Comparison of ENCODE assay signal across 1 cellular context in the genomic region with DNA sequence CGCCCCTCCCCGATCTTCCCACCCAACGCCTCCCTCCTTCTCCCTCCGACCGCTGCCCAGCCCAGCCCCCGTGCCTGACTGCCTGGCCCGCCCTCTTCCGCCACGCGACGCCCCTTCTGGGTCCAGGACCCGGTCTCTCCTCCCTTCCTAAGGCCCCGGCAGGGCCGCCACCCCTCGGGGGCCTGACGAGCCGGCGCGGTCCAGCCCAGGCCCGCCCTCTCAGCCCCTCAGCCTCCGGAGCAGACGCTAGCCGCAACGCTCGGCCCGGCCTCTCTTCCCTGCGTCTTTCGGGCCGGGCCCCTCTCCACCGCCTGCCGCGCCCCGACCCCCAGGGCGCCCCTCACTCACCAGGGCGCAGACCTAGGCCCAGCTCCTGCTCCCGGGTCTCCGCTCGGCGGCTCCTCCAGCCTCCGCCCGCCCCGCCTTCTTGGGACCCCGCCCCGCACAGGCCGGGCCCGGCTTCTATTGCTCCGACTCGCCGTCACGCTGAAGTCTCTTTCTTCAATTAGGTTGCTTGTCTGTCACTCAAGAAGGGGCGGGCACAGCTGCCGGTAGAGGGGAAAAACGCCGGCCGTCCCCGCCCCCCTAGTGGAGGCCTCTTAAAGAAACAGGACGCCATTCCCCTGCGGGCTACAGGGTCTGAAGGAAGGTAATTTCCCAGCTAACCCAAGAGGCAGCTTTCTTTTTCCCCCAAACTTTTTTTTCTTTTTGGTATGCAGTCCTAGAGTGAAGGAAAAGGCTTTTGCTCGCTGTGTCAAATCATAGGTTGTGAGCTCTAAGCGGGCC.
TF ChIP-seq lines count a peak whose summit lies in the region.

A gene with protein sequence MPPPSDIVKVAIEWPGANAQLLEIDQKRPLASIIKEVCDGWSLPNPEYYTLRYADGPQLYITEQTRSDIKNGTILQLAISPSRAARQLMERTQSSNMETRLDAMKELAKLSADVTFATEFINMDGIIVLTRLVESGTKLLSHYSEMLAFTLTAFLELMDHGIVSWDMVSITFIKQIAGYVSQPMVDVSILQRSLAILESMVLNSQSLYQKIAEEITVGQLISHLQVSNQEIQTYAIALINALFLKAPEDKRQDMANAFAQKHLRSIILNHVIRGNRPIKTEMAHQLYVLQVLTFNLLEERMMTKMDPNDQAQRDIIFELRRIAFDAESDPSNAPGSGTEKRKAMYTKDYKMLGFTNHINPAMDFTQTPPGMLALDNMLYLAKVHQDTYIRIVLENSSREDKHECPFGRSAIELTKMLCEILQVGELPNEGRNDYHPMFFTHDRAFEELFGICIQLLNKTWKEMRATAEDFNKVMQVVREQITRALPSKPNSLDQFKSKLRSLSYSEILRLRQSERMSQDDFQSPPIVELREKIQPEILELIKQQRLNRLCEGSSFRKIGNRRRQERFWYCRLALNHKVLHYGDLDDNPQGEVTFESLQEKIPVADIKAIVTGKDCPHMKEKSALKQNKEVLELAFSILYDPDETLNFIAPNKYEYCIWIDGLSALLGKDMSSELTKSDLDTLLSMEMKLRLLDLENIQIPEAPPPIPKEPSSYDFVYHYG (minus strand): TSS at position 416 of the 786 bp plus-strand sequence. CDS start 12,133 bp downstream, outside the sequence.

TF ChIP-seq in HEK293, 187 proteins besides CTCF, POLR2A, EP300 and RAD21 (continued from another document):
- TF ChIP-seq, protein P1, sequence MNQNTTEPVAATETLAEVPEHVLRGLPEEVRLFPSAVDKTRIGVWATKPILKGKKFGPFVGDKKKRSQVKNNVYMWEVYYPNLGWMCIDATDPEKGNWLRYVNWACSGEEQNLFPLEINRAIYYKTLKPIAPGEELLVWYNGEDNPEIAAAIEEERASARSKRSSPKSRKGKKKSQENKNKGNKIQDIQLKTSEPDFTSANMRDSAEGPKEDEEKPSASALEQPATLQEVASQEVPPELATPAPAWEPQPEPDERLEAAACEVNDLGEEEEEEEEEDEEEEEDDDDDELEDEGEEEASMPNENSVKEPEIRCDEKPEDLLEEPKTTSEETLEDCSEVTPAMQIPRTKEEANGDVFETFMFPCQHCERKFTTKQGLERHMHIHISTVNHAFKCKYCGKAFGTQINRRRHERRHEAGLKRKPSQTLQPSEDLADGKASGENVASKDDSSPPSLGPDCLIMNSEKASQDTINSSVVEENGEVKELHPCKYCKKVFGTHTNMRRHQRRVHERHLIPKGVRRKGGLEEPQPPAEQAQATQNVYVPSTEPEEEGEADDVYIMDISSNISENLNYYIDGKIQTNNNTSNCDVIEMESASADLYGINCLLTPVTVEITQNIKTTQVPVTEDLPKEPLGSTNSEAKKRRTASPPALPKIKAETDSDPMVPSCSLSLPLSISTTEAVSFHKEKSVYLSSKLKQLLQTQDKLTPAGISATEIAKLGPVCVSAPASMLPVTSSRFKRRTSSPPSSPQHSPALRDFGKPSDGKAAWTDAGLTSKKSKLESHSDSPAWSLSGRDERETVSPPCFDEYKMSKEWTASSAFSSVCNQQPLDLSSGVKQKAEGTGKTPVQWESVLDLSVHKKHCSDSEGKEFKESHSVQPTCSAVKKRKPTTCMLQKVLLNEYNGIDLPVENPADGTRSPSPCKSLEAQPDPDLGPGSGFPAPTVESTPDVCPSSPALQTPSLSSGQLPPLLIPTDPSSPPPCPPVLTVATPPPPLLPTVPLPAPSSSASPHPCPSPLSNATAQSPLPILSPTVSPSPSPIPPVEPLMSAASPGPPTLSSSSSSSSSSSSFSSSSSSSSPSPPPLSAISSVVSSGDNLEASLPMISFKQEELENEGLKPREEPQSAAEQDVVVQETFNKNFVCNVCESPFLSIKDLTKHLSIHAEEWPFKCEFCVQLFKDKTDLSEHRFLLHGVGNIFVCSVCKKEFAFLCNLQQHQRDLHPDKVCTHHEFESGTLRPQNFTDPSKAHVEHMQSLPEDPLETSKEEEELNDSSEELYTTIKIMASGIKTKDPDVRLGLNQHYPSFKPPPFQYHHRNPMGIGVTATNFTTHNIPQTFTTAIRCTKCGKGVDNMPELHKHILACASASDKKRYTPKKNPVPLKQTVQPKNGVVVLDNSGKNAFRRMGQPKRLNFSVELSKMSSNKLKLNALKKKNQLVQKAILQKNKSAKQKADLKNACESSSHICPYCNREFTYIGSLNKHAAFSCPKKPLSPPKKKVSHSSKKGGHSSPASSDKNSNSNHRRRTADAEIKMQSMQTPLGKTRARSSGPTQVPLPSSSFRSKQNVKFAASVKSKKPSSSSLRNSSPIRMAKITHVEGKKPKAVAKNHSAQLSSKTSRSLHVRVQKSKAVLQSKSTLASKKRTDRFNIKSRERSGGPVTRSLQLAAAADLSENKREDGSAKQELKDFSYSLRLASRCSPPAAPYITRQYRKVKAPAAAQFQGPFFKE (tag by site-specific recombination; IDR thresholded peaks at IDR 0.05; ENCODE audit: borderline replicate concordance) = no peak
- TF ChIP-seq ZNF600 (tag by site-specific recombination; IDR thresholded peaks at IDR 0.05) (peak; percentile 77), ZNF514 (tag by site-specific recombination; IDR thresholded peaks at IDR 0.05) (no peak), ZNF521 (tag by site-specific recombination; IDR thresholded peaks at IDR 0.05) (no peak), KLF10 (tag by site-specific recombination; IDR thresholded peaks at IDR 0.05) (0 out of 2 replicates have a peak, but pooled peaks have one; percentile 58), ZNF624 (tag by site-specific recombination; IDR thresholded peaks at IDR 0.05) (no peak), ZNF529 (tag by site-specific recombination; IDR thresholded peaks at IDR 0.05; ENCODE audit: insufficient replicate concordance) (no peak), ZFHX2 (tag by site-specific recombination; conservative IDR thresholded peaks at IDR 0.05) (peak; percentile 83), SP3 (tag by site-specific recombination; IDR thresholded peaks at IDR 0.05) (peak; percentile 96), ZNF341 (tag by site-specific recombination; IDR thresholded peaks at IDR 0.05; ENCODE audit: low read depth) (peak; percentile 84)
- TF ChIP-seq, protein P2, sequence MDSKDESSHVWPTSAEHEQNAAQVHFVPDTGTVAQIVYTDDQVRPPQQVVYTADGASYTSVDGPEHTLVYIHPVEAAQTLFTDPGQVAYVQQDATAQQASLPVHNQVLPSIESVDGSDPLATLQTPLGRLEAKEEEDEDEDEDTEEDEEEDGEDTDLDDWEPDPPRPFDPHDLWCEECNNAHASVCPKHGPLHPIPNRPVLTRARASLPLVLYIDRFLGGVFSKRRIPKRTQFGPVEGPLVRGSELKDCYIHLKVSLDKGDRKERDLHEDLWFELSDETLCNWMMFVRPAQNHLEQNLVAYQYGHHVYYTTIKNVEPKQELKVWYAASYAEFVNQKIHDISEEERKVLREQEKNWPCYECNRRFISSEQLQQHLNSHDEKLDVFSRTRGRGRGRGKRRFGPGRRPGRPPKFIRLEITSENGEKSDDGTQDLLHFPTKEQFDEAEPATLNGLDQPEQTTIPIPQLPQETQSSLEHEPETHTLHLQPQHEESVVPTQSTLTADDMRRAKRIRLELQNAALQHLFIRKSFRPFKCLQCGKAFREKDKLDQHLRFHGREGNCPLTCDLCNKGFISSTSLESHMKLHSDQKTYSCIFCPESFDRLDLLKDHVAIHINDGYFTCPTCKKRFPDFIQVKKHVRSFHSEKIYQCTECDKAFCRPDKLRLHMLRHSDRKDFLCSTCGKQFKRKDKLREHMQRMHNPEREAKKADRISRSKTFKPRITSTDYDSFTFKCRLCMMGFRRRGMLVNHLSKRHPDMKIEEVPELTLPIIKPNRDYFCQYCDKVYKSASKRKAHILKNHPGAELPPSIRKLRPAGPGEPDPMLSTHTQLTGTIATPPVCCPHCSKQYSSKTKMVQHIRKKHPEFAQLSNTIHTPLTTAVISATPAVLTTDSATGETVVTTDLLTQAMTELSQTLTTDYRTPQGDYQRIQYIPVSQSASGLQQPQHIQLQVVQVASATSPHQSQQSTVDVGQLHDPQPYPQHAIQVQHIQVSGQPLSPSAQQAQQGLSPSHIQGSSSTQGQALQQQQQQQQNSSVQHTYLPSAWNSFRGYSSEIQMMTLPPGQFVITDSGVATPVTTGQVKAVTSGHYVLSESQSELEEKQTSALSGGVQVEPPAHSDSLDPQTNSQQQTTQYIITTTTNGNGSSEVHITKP (tag by site-specific recombination; IDR thresholded peaks at IDR 0.05) = peak; percentile 74
- TF ChIP-seq, protein P3, sequence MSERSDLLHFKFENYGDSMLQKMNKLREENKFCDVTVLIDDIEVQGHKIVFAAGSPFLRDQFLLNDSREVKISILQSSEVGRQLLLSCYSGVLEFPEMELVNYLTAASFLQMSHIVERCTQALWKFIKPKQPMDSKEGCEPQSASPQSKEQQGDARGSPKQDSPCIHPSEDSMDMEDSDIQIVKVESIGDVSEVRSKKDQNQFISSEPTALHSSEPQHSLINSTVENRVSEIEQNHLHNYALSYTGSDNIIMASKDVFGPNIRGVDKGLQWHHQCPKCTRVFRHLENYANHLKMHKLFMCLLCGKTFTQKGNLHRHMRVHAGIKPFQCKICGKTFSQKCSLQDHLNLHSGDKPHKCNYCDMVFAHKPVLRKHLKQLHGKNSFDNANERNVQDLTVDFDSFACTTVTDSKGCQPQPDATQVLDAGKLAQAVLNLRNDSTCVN (tag by site-specific recombination; optimal IDR thresholded peaks at IDR 0.05) = peak; percentile 76
- TF ChIP-seq, protein P4, sequence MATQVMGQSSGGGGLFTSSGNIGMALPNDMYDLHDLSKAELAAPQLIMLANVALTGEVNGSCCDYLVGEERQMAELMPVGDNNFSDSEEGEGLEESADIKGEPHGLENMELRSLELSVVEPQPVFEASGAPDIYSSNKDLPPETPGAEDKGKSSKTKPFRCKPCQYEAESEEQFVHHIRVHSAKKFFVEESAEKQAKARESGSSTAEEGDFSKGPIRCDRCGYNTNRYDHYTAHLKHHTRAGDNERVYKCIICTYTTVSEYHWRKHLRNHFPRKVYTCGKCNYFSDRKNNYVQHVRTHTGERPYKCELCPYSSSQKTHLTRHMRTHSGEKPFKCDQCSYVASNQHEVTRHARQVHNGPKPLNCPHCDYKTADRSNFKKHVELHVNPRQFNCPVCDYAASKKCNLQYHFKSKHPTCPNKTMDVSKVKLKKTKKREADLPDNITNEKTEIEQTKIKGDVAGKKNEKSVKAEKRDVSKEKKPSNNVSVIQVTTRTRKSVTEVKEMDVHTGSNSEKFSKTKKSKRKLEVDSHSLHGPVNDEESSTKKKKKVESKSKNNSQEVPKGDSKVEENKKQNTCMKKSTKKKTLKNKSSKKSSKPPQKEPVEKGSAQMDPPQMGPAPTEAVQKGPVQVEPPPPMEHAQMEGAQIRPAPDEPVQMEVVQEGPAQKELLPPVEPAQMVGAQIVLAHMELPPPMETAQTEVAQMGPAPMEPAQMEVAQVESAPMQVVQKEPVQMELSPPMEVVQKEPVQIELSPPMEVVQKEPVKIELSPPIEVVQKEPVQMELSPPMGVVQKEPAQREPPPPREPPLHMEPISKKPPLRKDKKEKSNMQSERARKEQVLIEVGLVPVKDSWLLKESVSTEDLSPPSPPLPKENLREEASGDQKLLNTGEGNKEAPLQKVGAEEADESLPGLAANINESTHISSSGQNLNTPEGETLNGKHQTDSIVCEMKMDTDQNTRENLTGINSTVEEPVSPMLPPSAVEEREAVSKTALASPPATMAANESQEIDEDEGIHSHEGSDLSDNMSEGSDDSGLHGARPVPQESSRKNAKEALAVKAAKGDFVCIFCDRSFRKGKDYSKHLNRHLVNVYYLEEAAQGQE (tag by site-specific recombination; IDR thresholded peaks at IDR 0.05) = peak; percentile 23; the same call in 1 of the 2 replicates
- TF ChIP-seq, protein P5, sequence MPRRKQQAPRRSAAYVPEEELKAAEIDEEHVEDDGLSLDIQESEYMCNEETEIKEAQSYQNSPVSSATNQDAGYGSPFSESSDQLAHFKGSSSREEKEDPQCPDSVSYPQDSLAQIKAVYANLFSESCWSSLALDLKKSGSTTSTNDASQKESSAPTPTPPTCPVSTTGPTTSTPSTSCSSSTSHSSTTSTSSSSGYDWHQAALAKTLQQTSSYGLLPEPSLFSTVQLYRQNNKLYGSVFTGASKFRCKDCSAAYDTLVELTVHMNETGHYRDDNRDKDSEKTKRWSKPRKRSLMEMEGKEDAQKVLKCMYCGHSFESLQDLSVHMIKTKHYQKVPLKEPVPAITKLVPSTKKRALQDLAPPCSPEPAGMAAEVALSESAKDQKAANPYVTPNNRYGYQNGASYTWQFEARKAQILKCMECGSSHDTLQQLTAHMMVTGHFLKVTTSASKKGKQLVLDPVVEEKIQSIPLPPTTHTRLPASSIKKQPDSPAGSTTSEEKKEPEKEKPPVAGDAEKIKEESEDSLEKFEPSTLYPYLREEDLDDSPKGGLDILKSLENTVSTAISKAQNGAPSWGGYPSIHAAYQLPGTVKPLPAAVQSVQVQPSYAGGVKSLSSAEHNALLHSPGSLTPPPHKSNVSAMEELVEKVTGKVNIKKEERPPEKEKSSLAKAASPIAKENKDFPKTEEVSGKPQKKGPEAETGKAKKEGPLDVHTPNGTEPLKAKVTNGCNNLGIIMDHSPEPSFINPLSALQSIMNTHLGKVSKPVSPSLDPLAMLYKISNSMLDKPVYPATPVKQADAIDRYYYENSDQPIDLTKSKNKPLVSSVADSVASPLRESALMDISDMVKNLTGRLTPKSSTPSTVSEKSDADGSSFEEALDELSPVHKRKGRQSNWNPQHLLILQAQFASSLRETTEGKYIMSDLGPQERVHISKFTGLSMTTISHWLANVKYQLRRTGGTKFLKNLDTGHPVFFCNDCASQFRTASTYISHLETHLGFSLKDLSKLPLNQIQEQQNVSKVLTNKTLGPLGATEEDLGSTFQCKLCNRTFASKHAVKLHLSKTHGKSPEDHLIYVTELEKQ (tag by site-specific recombination; IDR thresholded peaks at IDR 0.05; ENCODE audit: borderline replicate concordance) = no peak
- TF ChIP-seq, protein P6, sequence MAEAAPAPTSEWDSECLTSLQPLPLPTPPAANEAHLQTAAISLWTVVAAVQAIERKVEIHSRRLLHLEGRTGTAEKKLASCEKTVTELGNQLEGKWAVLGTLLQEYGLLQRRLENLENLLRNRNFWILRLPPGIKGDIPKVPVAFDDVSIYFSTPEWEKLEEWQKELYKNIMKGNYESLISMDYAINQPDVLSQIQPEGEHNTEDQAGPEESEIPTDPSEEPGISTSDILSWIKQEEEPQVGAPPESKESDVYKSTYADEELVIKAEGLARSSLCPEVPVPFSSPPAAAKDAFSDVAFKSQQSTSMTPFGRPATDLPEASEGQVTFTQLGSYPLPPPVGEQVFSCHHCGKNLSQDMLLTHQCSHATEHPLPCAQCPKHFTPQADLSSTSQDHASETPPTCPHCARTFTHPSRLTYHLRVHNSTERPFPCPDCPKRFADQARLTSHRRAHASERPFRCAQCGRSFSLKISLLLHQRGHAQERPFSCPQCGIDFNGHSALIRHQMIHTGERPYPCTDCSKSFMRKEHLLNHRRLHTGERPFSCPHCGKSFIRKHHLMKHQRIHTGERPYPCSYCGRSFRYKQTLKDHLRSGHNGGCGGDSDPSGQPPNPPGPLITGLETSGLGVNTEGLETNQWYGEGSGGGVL (tag by site-specific recombination; IDR thresholded peaks at IDR 0.05) = peak; percentile 91
- TF ChIP-seq, protein P7, sequence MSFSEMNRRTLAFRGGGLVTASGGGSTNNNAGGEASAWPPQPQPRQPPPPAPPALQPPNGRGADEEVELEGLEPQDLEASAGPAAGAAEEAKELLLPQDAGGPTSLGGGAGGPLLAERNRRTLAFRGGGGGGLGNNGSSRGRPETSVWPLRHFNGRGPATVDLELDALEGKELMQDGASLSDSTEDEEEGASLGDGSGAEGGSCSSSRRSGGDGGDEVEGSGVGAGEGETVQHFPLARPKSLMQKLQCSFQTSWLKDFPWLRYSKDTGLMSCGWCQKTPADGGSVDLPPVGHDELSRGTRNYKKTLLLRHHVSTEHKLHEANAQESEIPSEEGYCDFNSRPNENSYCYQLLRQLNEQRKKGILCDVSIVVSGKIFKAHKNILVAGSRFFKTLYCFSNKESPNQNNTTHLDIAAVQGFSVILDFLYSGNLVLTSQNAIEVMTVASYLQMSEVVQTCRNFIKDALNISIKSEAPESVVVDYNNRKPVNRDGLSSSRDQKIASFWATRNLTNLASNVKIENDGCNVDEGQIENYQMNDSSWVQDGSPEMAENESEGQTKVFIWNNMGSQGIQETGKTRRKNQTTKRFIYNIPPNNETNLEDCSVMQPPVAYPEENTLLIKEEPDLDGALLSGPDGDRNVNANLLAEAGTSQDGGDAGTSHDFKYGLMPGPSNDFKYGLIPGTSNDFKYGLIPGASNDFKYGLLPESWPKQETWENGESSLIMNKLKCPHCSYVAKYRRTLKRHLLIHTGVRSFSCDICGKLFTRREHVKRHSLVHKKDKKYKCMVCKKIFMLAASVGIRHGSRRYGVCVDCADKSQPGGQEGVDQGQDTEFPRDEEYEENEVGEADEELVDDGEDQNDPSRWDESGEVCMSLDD (tag by site-specific recombination; IDR thresholded peaks at IDR 0.05) = peak; percentile 54
